Comparison of ENCODE assay signal across 1 cellular context in genomic region chr7:91913612-91914011, GRCh38.
TF ChIP-seq lines count a peak whose summit lies in the region.

No MANE protein-coding gene starts in this region.

TF ChIP-seq in K562, 482 proteins besides CTCF, POLR2A, EP300 and RAD21:
- no peak for TF ChIP-seq ZNF695 (CRISPR knock-in tag; IDR thresholded peaks at IDR 0.05)
- TF ChIP-seq CBFA2T3 (IDR thresholded peaks at IDR 0.05), result peak; percentile 12; the same call in 1 of the 2 replicates
- TF ChIP-seq TGIF2 (CRISPR knock-in tag; IDR thresholded peaks at IDR 0.05), result no peak
- TF ChIP-seq, protein P1, sequence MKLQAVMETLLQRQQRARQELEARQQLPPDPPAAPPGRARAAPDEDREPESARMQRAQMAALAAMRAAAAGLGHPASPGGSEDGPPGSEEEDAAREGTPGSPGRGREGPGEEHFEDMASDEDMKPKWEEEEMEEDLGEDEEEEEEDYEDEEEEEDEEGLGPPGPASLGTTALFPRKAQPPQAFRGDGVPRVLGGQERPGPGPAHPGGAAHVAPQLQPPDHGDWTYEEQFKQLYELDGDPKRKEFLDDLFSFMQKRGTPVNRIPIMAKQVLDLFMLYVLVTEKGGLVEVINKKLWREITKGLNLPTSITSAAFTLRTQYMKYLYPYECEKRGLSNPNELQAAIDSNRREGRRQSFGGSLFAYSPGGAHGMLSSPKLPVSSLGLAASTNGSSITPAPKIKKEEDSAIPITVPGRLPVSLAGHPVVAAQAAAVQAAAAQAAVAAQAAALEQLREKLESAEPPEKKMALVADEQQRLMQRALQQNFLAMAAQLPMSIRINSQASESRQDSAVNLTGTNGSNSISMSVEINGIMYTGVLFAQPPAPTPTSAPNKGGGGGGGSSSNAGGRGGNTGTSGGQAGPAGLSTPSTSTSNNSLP (IDR thresholded peaks at IDR 0.05; ENCODE audit: borderline replicate concordance, low read depth, low read length), result no peak
